15 cellular contexts compared by ENCODE assay signal in genomic region chr2:192126426-192126825, GRCh38.
DNase-seq lines count a peak whose midpoint lies in the region; ATAC-seq and TF ChIP-seq lines count a peak whose summit lies in the region.
"Had no signal": no experiment of that assay in that cellular context is flagged by ENCODE, and none has a peak within 500 bp of the region (broad histone marks: within the 10 kb centered on the region; RNA-seq: fewer than 3 reads in every experiment).

No MANE protein-coding gene starts in this region.

- TF ChIP-seq CTCF in RWPE2 (IDR thresholded peaks at IDR 0.05; ENCODE audit: poor library complexity, severe bottlenecking), result no peak
- TF ChIP-seq CTCF in foreskin keratinocyte (conservative IDR thresholded peaks at IDR 0.05), result no peak

- H3K4me1 ChIP-seq in RWPE2 (ENCODE audit: insufficient read depth, poor library complexity, severe bottlenecking) (no peaks in the 10 kb centered on the region), foreskin keratinocyte (peaks cover 10% of the 10 kb centered on the region), right cardiac atrium (ENCODE audit: control insufficient read depth, insufficient read depth, low read length) (no peaks in the 10 kb centered on the region)
- H3K4me1 ChIP-seq: Caco-2 had no signal

- H3K9me3 ChIP-seq in RWPE2 (ENCODE audit: severe bottlenecking) (no peaks in the 10 kb centered on the region), right cardiac atrium (ENCODE audit: control insufficient read depth, low read length) (no peaks in the 10 kb centered on the region)
- H3K9me3 ChIP-seq: Caco-2 had no signal

- ATAC-seq in RWPE2 (ENCODE audit: low read depth), result peak; percentile 25; the same call in 2 of the 3 replicates
- ATAC-seq in foreskin keratinocyte, result peak; percentile 76
- no peak for ATAC-seq in right cardiac atrium
- no peak for ATAC-seq in GM21390 (IDR thresholded peaks at IDR 0.05; ENCODE audit: unreplicated experiment)

- H3K27ac ChIP-seq in RWPE2 (ENCODE audit: poor library complexity, severe bottlenecking), result no peak overlapping the region
- no peak overlapping the region for H3K27ac ChIP-seq in foreskin keratinocyte
- no peak overlapping the region for H3K27ac ChIP-seq in right cardiac atrium (ENCODE audit: low read length)

- H3K4me3 ChIP-seq in RWPE2 (ENCODE audit: severe bottlenecking) (no peak overlapping the region), right cardiac atrium (ENCODE audit: low read length) (no peak overlapping the region)

- DNase-seq in EH (ENCODE audit: low read depth), result peak; percentile 55
- DNase-seq in RWPE2 (ENCODE audit: low spot score), result no peak
- DNase-seq in foreskin keratinocyte, result peak; percentile 12 to 68
- peak; percentile 34 for DNase-seq in renal cortical epithelial cell (ENCODE audit: low read depth)
- no peak for DNase-seq in right cardiac atrium
- no peak for DNase-seq in retina
- DNase-seq in NCI-H2196 (lab: John Stamatoyannopoulos, UW; ENCODE audit: unreplicated experiment), result no peak
- DNase-seq: AML-193, Caco-2, DMS153, H9, NCI-H2029, NCI-H2171 treated with DMSO at 0.1 percent for 48 hours, NCI-H748 treated with DMSO at 0.1 percent for 48 hours had no signal

- H3K36me3 ChIP-seq in RWPE2 (ENCODE audit: low read depth), result no peaks in the 10 kb centered on the region

- H3K27me3 ChIP-seq in RWPE2 (ENCODE audit: insufficient read depth, poor library complexity, severe bottlenecking) (no peaks in the 10 kb centered on the region), foreskin keratinocyte (no peaks in the 10 kb centered on the region), right cardiac atrium (ENCODE audit: control insufficient read depth, insufficient read depth) (no peaks in the 10 kb centered on the region)

- intact Hi-C loops in right cardiac atrium (cut with DNase I), result no loop called here

- WGBS in right cardiac atrium, result 0% methylated on average over 1 of the region's 1 CpG

Comparison
In these comparisons a context has a peak if more than half of its experiments do, and no peak if none do; other contexts are left out.
1. DNase-seq: peak in EH (single experiment), foreskin keratinocyte (2 of 2) and renal cortical epithelial cell (single experiment); none in RWPE2 (single experiment), right cardiac atrium (0 of 3), retina (single experiment) and NCI-H2196 (single experiment).
2. ATAC-seq: peak in RWPE2 (single experiment) and foreskin keratinocyte (single experiment); none in right cardiac atrium (0 of 2) and GM21390 (single experiment).